In genomic region chrY:14694566-14694965, GRCh38 we compare ENCODE assay signal across 20 cellular contexts.
"Had no signal": no experiment of that assay in that cellular context is flagged by ENCODE, and none has a peak within 500 bp of the region (broad histone marks: within the 10 kb centered on the region; RNA-seq: fewer than 3 reads in every experiment).

No MANE protein-coding gene starts in this region.

- H3K9me3 ChIP-seq: esophagus squamous epithelium, heart right ventricle, neutrophil, stomach, thoracic aorta had no signal

- FAIRE-seq: endometrium, frontal cortex, islet of Langerhans, small intestine, urothelium cell line had no signal

- H3K27ac ChIP-seq: epithelial cell of prostate, esophagus squamous epithelium, heart right ventricle, neutrophil, stomach, thoracic aorta had no signal

- H3K4me3 ChIP-seq: esophagus squamous epithelium, heart right ventricle, stomach, thoracic aorta had no signal

- H3K4me1 ChIP-seq: heart right ventricle, stomach had no signal

- DNase-seq: effector memory CD4-positive, alpha-beta T cell; esophagus squamous epithelium; heart right ventricle; hypothalamus; kidney glomerular epithelial cell; mammary epithelial cell; naive thymus-derived CD4-positive, alpha-beta T cell; small intestine; stimulated activated CD4-positive, alpha-beta T cell treated with anti-CD3 and anti-CD28 coated beads, Interleukin-12 subunit alpha, Interleukin-12 subunit beta, amount 100 ng/mL, for 4 hours; stimulated activated naive CD4-positive, alpha-beta T cell; stomach; substantia nigra; trophoblast cell had no signal

- H3K36me3 ChIP-seq: esophagus squamous epithelium, heart right ventricle, neutrophil, stomach, thoracic aorta had no signal

- H3K27me3 ChIP-seq: esophagus squamous epithelium, heart right ventricle, neutrophil, stomach had no signal
